Comparison of ENCODE assay signal across 1 cellular context in genomic region chr22:41091139-41092022, GRCh38.
TF ChIP-seq lines count a peak whose summit lies in the region.

No MANE protein-coding gene starts in this region.

TF ChIP-seq in GM12878, 131 proteins besides CTCF, POLR2A, EP300 and RAD21 (continued from another document):
- no peak for TF ChIP-seq ZBTB33 (IDR thresholded peaks at IDR 0.05)
- TF ChIP-seq MXI1 (IDR thresholded peaks at IDR 0.05; ENCODE audit: low read depth, low read length): no peak
- TF ChIP-seq SPI1 (IDR thresholded peaks at IDR 0.05; ENCODE audit: borderline replicate concordance, insufficient read depth, low read depth, low read length): peak; percentile 78
- TF ChIP-seq EZH2 (IDR thresholded peaks at IDR 0.05; ENCODE audit: borderline replicate concordance, control insufficient read depth, low read depth, low read length): no peak
- no peak for TF ChIP-seq ZNF274 (IDR thresholded peaks at IDR 0.05; ENCODE audit: insufficient read depth, insufficient read length)
- TF ChIP-seq RB1 (IDR thresholded peaks at IDR 0.05; ENCODE audit: borderline replicate concordance): peak; percentile 70; the same call in 1 of the 2 replicates
- 0 out of 2 replicates have a peak, but pooled peaks have one; percentile 24 for TF ChIP-seq ATF7 (IDR thresholded peaks at IDR 0.05; ENCODE audit: low read depth)
- TF ChIP-seq SIN3A (IDR thresholded peaks at IDR 0.05; ENCODE audit: low read depth, low read length): peak; percentile 47; the same call in 1 of the 2 replicates
TF ChIP-seq in GM12878: peak in this region for 45.
